Comparison of ENCODE assay signal across 1 cellular context in the genomic region with DNA sequence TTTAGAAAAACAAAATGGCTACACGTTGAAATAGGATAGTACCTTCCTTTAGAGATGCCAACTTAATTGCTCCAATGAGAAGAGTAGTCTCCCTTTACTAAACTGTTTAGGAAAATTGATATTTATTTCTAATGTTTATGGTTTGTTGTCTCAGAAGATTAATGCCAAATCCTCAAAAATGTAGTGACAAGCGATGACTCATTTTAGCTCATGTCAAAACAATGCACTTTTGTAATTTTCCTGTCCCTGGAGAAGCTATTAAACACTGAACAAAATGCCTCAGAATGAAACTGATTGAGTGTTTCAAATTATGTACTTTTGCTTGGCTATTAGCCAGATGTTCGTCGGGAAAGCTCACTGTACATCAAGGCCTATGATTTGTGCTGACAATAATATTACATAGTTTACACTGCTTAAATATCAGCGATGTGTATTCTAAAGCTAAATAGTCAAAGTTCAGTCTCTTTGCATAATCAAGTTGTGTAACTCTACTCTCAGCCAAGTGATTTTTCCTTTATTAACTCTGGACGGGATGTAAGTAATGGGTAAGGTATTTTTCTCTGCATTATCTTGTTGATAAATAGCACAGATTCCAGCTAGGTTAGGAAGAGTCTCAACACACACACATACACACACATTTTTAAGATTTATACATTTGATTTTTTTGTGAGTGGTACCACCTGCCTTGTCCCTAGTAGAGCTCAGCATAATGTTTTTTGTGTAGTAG.
TF ChIP-seq lines count a peak whose summit lies in the region.

No MANE protein-coding gene starts in this region.

TF ChIP-seq in HEK293, 187 proteins besides CTCF, POLR2A, EP300 and RAD21 (continued from another document):
- TF ChIP-seq ZNF561 (tag by site-specific recombination; IDR thresholded peaks at IDR 0.05; ENCODE audit: borderline replicate concordance): no peak
- no peak for TF ChIP-seq ZNF510 (tag by site-specific recombination; IDR thresholded peaks at IDR 0.05; ENCODE audit: insufficient replicate concordance)
- TF ChIP-seq ZNF544 (tag by site-specific recombination; IDR thresholded peaks at IDR 0.05): no peak
- no peak for TF ChIP-seq ZNF670 (tag by site-specific recombination; IDR thresholded peaks at IDR 0.05; ENCODE audit: low read depth)
- TF ChIP-seq, protein P1, sequence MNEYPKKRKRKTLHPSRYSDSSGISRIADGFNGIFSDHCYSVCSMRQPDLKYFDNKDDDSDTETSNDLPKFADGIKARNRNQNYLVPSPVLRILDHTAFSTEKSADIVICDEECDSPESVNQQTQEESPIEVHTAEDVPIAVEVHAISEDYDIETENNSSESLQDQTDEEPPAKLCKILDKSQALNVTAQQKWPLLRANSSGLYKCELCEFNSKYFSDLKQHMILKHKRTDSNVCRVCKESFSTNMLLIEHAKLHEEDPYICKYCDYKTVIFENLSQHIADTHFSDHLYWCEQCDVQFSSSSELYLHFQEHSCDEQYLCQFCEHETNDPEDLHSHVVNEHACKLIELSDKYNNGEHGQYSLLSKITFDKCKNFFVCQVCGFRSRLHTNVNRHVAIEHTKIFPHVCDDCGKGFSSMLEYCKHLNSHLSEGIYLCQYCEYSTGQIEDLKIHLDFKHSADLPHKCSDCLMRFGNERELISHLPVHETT (tag by site-specific recombination; IDR thresholded peaks at IDR 0.05): peak; percentile 15; the same call in 1 of the 2 replicates
- no peak for TF ChIP-seq ZNF184 (tag by site-specific recombination; IDR thresholded peaks at IDR 0.05)
- no peak for TF ChIP-seq ZNF311 (tag by site-specific recombination; IDR thresholded peaks at IDR 0.05; ENCODE audit: borderline replicate concordance)
- TF ChIP-seq REPIN1 (tag by site-specific recombination; IDR thresholded peaks at IDR 0.05; ENCODE audit: low read depth): no peak
- no peak for TF ChIP-seq ZNF623 (tag by site-specific recombination; IDR thresholded peaks at IDR 0.05)
TF ChIP-seq in HEK293: peak in this region for 26.
